In the genomic region with DNA sequence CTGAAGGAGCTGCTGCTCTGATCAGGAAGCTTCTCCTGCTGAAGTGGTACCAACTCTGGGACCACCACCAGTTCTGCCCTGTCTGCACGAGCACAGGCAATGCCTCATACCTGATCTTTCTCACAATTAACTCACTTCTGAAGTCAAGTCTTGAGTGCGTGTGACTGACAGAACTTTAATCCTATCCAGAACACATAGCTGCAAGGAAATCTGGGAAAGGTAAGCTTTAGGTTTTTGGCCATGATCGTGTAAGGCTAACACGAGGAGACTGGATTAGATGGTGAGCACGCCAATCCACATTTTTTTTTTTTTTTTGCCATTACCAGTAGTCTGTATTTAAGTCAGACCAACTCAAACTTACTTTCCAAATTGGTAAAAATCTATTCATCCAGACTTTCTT, we compare ENCODE assay signal across 2 cellular contexts.
TF ChIP-seq lines count a peak whose summit lies in the region.

No MANE protein-coding gene starts in this region.

TF ChIP-seq in IMR-90, 13 proteins besides CTCF, POLR2A, EP300 and RAD21:
- TF ChIP-seq NFE2L2 (IDR thresholded peaks at IDR 0.05; ENCODE audit: low read depth, low read length) (no peak), BHLHE40 (IDR thresholded peaks at IDR 0.05; ENCODE audit: low read depth, low read length) (no peak), FOS (IDR thresholded peaks at IDR 0.05; ENCODE audit: low read depth, low read length) (no peak), SMC3 (IDR thresholded peaks at IDR 0.05; ENCODE audit: low read depth, low read length) (no peak), RCOR1 (IDR thresholded peaks at IDR 0.05; ENCODE audit: insufficient replicate concordance, low read length) (no peak), MXI1 (IDR thresholded peaks at IDR 0.05; ENCODE audit: borderline replicate concordance, low read depth, low read length) (no peak), RFX5 (IDR thresholded peaks at IDR 0.05; ENCODE audit: low read depth, low read length) (no peak), MAZ (IDR thresholded peaks at IDR 0.05; ENCODE audit: borderline replicate concordance, low read depth, low read length) (no peak), CEBPB (IDR thresholded peaks at IDR 0.05; ENCODE audit: low read depth, low read length) (no peak), CHD1 (IDR thresholded peaks at IDR 0.05; ENCODE audit: low read depth, low read length) (no peak)
- TF ChIP-seq, protein P1, sequence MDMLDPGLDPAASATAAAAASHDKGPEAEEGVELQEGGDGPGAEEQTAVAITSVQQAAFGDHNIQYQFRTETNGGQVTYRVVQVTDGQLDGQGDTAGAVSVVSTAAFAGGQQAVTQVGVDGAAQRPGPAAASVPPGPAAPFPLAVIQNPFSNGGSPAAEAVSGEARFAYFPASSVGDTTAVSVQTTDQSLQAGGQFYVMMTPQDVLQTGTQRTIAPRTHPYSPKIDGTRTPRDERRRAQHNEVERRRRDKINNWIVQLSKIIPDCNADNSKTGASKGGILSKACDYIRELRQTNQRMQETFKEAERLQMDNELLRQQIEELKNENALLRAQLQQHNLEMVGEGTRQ (IDR thresholded peaks at IDR 0.05; ENCODE audit: low read depth, low read length) = no peak

TF ChIP-seq in SK-N-SH, 30 proteins besides CTCF, POLR2A, EP300 and RAD21:
- no peak for TF ChIP-seq SMC3 (IDR thresholded peaks at IDR 0.05; ENCODE audit: low read depth, low read length)
- no peak for TF ChIP-seq GATA2 (CRISPR knock-in tag; IDR thresholded peaks at IDR 0.05)
- TF ChIP-seq POLR2AphosphoS5 (IDR thresholded peaks at IDR 0.05; ENCODE audit: low read depth, low read length) = no peak
- TF ChIP-seq ELF1 (IDR thresholded peaks at IDR 0.05) = no peak
- TF ChIP-seq RXRA (IDR thresholded peaks at IDR 0.05; ENCODE audit: borderline replicate concordance, low read depth) = no peak
- no peak for TF ChIP-seq RFX5 (IDR thresholded peaks at IDR 0.05; ENCODE audit: low read length)
- TF ChIP-seq RCOR1 (IDR thresholded peaks at IDR 0.05; ENCODE audit: low read length) = no peak
- TF ChIP-seq FOXM1 (IDR thresholded peaks at IDR 0.05; ENCODE audit: low read depth) = no peak
- no peak for TF ChIP-seq JUND (IDR thresholded peaks at IDR 0.05)
- TF ChIP-seq, protein P2, sequence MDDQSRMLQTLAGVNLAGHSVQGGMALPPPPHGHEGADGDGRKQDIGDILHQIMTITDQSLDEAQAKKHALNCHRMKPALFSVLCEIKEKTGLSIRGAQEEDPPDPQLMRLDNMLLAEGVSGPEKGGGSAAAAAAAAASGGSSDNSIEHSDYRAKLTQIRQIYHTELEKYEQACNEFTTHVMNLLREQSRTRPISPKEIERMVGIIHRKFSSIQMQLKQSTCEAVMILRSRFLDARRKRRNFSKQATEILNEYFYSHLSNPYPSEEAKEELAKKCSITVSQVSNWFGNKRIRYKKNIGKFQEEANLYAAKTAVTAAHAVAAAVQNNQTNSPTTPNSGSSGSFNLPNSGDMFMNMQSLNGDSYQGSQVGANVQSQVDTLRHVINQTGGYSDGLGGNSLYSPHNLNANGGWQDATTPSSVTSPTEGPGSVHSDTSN (IDR thresholded peaks at IDR 0.05) = no peak
- TF ChIP-seq TAF1 (IDR thresholded peaks at IDR 0.05; ENCODE audit: borderline replicate concordance, low read depth, low read length) = no peak
- no peak for TF ChIP-seq EZH2phosphoT487 (IDR thresholded peaks at IDR 0.05; ENCODE audit: borderline replicate concordance, low read depth)
- TF ChIP-seq, protein P3, sequence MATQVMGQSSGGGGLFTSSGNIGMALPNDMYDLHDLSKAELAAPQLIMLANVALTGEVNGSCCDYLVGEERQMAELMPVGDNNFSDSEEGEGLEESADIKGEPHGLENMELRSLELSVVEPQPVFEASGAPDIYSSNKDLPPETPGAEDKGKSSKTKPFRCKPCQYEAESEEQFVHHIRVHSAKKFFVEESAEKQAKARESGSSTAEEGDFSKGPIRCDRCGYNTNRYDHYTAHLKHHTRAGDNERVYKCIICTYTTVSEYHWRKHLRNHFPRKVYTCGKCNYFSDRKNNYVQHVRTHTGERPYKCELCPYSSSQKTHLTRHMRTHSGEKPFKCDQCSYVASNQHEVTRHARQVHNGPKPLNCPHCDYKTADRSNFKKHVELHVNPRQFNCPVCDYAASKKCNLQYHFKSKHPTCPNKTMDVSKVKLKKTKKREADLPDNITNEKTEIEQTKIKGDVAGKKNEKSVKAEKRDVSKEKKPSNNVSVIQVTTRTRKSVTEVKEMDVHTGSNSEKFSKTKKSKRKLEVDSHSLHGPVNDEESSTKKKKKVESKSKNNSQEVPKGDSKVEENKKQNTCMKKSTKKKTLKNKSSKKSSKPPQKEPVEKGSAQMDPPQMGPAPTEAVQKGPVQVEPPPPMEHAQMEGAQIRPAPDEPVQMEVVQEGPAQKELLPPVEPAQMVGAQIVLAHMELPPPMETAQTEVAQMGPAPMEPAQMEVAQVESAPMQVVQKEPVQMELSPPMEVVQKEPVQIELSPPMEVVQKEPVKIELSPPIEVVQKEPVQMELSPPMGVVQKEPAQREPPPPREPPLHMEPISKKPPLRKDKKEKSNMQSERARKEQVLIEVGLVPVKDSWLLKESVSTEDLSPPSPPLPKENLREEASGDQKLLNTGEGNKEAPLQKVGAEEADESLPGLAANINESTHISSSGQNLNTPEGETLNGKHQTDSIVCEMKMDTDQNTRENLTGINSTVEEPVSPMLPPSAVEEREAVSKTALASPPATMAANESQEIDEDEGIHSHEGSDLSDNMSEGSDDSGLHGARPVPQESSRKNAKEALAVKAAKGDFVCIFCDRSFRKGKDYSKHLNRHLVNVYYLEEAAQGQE (IDR thresholded peaks at IDR 0.05; ENCODE audit: low read depth, low read length) = no peak
- TF ChIP-seq, protein P4, sequence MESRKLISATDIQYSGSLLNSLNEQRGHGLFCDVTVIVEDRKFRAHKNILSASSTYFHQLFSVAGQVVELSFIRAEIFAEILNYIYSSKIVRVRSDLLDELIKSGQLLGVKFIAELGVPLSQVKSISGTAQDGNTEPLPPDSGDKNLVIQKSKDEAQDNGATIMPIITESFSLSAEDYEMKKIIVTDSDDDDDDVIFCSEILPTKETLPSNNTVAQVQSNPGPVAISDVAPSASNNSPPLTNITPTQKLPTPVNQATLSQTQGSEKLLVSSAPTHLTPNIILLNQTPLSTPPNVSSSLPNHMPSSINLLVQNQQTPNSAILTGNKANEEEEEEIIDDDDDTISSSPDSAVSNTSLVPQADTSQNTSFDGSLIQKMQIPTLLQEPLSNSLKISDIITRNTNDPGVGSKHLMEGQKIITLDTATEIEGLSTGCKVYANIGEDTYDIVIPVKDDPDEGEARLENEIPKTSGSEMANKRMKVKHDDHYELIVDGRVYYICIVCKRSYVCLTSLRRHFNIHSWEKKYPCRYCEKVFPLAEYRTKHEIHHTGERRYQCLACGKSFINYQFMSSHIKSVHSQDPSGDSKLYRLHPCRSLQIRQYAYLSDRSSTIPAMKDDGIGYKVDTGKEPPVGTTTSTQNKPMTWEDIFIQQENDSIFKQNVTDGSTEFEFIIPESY (IDR thresholded peaks at IDR 0.05; ENCODE audit: borderline replicate concordance, low read depth) = no peak
- no peak for TF ChIP-seq NRF1 (IDR thresholded peaks at IDR 0.05; ENCODE audit: low read depth, low read length)
- no peak for TF ChIP-seq SIN3A (IDR thresholded peaks at IDR 0.05; ENCODE audit: borderline replicate concordance, low read depth, low read length)
- no peak for TF ChIP-seq GABPA (IDR thresholded peaks at IDR 0.05; ENCODE audit: low read depth)
- TF ChIP-seq NFIC (IDR thresholded peaks at IDR 0.05; ENCODE audit: borderline replicate concordance) = no peak
- TF ChIP-seq FOXJ3 (CRISPR knock-in tag; IDR thresholded peaks at IDR 0.05) = no peak
TF ChIP-seq in SK-N-SH: peak in this region for 0.
